26 cellular contexts compared by ENCODE assay signal in genomic region chr10:5268743-5269142, GRCh38.
"Had no signal": no experiment of that assay in that cellular context is flagged by ENCODE, and none has a peak within 500 bp of the region (broad histone marks: within the 10 kb centered on the region; RNA-seq: fewer than 3 reads in every experiment).

No MANE protein-coding gene starts in this region.

- ATAC-seq: Right ventricle myocardium inferior, SK-N-SH treated with all-trans-retinoic acid at 6 μM for 48 hours had no signal

- FAIRE-seq: HTR-8/SVneo had no signal

- DNase-seq: Karpas-422, KBM-7, MG63, NCI-H1092, NCI-H1105 treated with DMSO at 0.1 percent for 48 hours, NCI-H1417 treated with DMSO at 0.1 percent for 48 hours, NCI-H146, NCI-H1694 treated with DMSO at 0.1 percent for 48 hours, NCI-H1930, NCI-H2081 treated with DMSO at 0.1 percent for 48 hours, NCI-H2171, NCI-H226, NCI-H446, NCI-H510A, NCI-H524 treated with DMSO at 0.1 percent for 48 hours, NCI-H69, NCI-H774, PC-9, Peyer's patch, SHP77 treated with DMSO at 0.1 percent for 48 hours, SJCRH30, T-helper 1 cell had no signal

- H3K27ac ChIP-seq: HL-60, PC-9, Peyer's patch, SJCRH30 had no signal
